In genomic region chr5:77180167-77181081, GRCh38 we compare ENCODE assay signal across 11 cellular contexts. TPM values are rescaled to one million over a fixed set of nuclear protein-coding genes. Genes with fewer than 3 reads are reported as not detected.
DNase-seq lines count a peak whose midpoint lies in the region; ATAC-seq and FAIRE-seq lines count a peak whose summit lies in the region.
"Had no signal": no experiment of that assay in that cellular context is flagged by ENCODE, and none has a peak within 500 bp of the region (broad histone marks: within the 10 kb centered on the region; RNA-seq: fewer than 3 reads in every experiment).

No MANE protein-coding gene starts in this region.

- H3K36me3 Mint-ChIP-seq in activated T-cell treated with anti-CD3 and anti-CD28 coated beads, Interleukin-2, amount 50 U/mL, for 72 hours (ENCODE audit: insufficient read depth in 2 of 2): no peaks in the 10 kb centered on the region
- H3K36me3 Mint-ChIP-seq: stimulated activated effector memory CD8-positive, alpha-beta T cell treated with anti-CD3 and anti-CD28 coated beads, Interleukin-12 subunit alpha, Interleukin-12 subunit beta, amount 100 ng/mL, for 72 hours had no signal

- H3K36me3 ChIP-seq in iPS-20b (ENCODE audit: insufficient read depth, low read depth, low read length): no peaks in the 10 kb centered on the region
- H3K36me3 ChIP-seq in small intestine (ENCODE audit: control insufficient read depth in 2 of 2, insufficient read depth in 2 of 2, low read length in 2 of 2): no peaks in the 10 kb centered on the region

- H3K9me3 Mint-ChIP-seq in activated T-cell treated with anti-CD3 and anti-CD28 coated beads, Interleukin-2, amount 50 U/mL, for 72 hours: no peaks in the 10 kb centered on the region
- H3K9me3 Mint-ChIP-seq: stimulated activated effector memory CD8-positive, alpha-beta T cell treated with anti-CD3 and anti-CD28 coated beads, Interleukin-12 subunit alpha, Interleukin-12 subunit beta, amount 100 ng/mL, for 72 hours had no signal

- peak overlapping the region; percentile 62 to 79 for H3K4me3 Mint-ChIP-seq in activated T-cell treated with anti-CD3 and anti-CD28 coated beads, Interleukin-2, amount 50 U/mL, for 72 hours
- H3K4me3 Mint-ChIP-seq: stimulated activated effector memory CD8-positive, alpha-beta T cell treated with anti-CD3 and anti-CD28 coated beads, Interleukin-12 subunit alpha, Interleukin-12 subunit beta, amount 100 ng/mL, for 72 hours had no signal

- H3K27me3 ChIP-seq in iPS-20b (ENCODE audit: insufficient read depth, low read length) (peaks cover 57% of the 10 kb centered on the region), small intestine (ENCODE audit: control insufficient read depth in 2 of 2, insufficient read depth in 2 of 2, low read length in 2 of 2) (peaks cover 0 to 4% of the 10 kb centered on the region in 2 donors)

- H3K27me3 Mint-ChIP-seq in activated T-cell treated with anti-CD3 and anti-CD28 coated beads, Interleukin-2, amount 50 U/mL, for 72 hours (ENCODE audit: low read depth): peaks cover 44% of the 10 kb centered on the region

- FAIRE-seq in small intestine (lab: Jason Lieb, UNC): no peak

- 2 to 3% (median 2%) methylated on average over 54 to 69 of the region's 69 CpGs for WGBS in small intestine, 3 donors

- ATAC-seq in activated T-cell treated with anti-CD3 and anti-CD28 coated beads, Interleukin-2, amount 50 U/mL, for 72 hours (replicated peaks in 1 of 2): peak; percentile 41 to 46
- no peak for ATAC-seq in HG02642 (IDR thresholded peaks at IDR 0.05; ENCODE audit: poor library complexity, unreplicated experiment)
- no peak for ATAC-seq in HG03571 (IDR thresholded peaks at IDR 0.05; ENCODE audit: unreplicated experiment)

- H3K4me3 ChIP-seq in iPS-20b (ENCODE audit: low read length) (peak overlapping the region; percentile 68), small intestine (ENCODE audit: low read depth in 1 of 2, low read length in 2 of 2) (peak overlapping the region in 1 of 2 donors; percentile 43)

- DNase-seq in DMS 273 (lab: John Stamatoyannopoulos, UW; ENCODE audit: unreplicated experiment): peak; percentile 71
- DNase-seq in DMS 273 treated with DMSO at 0.1 percent for 48 hours (lab: John Stamatoyannopoulos, UW): no peak
- DNase-seq in activated T-cell treated with anti-CD3 and anti-CD28 coated beads, Interleukin-2, amount 50 U/mL, for 72 hours: peak; percentile 5 to 20
- peak; percentile 56 for DNase-seq in small intestine
- DNase-seq in SKM-1 treated with dmso at 0.1 percent for 144 hours (lab: John Stamatoyannopoulos, UW; ENCODE audit: unreplicated experiment): no peak

- H3K27ac Mint-ChIP-seq in activated T-cell treated with anti-CD3 and anti-CD28 coated beads, Interleukin-2, amount 50 U/mL, for 72 hours: no peak overlapping the region
- H3K27ac Mint-ChIP-seq: stimulated activated effector memory CD8-positive, alpha-beta T cell treated with anti-CD3 and anti-CD28 coated beads, Interleukin-12 subunit alpha, Interleukin-12 subunit beta, amount 100 ng/mL, for 72 hours had no signal

- no peaks in the 10 kb centered on the region for H3K9me3 ChIP-seq in iPS-20b (ENCODE audit: insufficient read depth, low read depth, low read length)
- H3K9me3 ChIP-seq in small intestine (ENCODE audit: control insufficient read depth, low read depth): no peaks in the 10 kb centered on the region

- H3K27ac ChIP-seq in iPS-20b (ENCODE audit: low read length) (no peak overlapping the region), small intestine (ENCODE audit: low read depth in 1 of 2, low read length in 1 of 2) (no peak overlapping the region)
- H3K27ac ChIP-seq: 22Rv1 had no signal

- no peak overlapping the region for H3K9ac ChIP-seq in iPS-20b (ENCODE audit: low read depth, low read length)

- peaks cover 5% of the 10 kb centered on the region; the same call in 1 of the 2 replicates for H3K4me1 ChIP-seq in iPS-20b (ENCODE audit: insufficient read depth, low read length)
- no peaks in the 10 kb centered on the region for H3K4me1 ChIP-seq in small intestine (ENCODE audit: control insufficient read depth in 2 of 2, insufficient read depth in 1 of 2, low read depth in 1 of 2, low read length in 1 of 2)

- peaks cover 7% of the 10 kb centered on the region for H3K4me1 Mint-ChIP-seq in activated T-cell treated with anti-CD3 and anti-CD28 coated beads, Interleukin-2, amount 50 U/mL, for 72 hours (ENCODE audit: low read depth)
- H3K4me1 Mint-ChIP-seq: stimulated activated effector memory CD8-positive, alpha-beta T cell treated with anti-CD3 and anti-CD28 coated beads, Interleukin-12 subunit alpha, Interleukin-12 subunit beta, amount 100 ng/mL, for 72 hours had no signal

RNA-seq across cellular contexts. Expression of gene PDE8B, which starts 30.1 kb away (rescaled TPM):
- total RNA-seq in activated T-cell treated with anti-CD3 and anti-CD28 coated beads, Interleukin-2, amount 50 U/mL, for 72 hours: under 1 TPM; 0.07 to 0.36 TPM
- 1 to 10 TPM in 1 of 3 donors, under 1 TPM in 2; 0.22 to 1.2 (median 0.81) TPM for polyA plus RNA-seq in small intestine
- total RNA-seq: dermis microvascular lymphatic vessel endothelial cell had no signal

Comparison
In these comparisons a context has a peak if more than half of its experiments do, and no peak if none do; other contexts are left out.
1. DNase-seq: peak in DMS 273 (single experiment), activated T-cell treated with anti-CD3 and anti-CD28 coated beads, Interleukin-2, amount 50 U/mL, for 72 hours (2 of 2) and small intestine (single experiment); none in DMS 273 treated with DMSO at 0.1 percent for 48 hours (single experiment) and SKM-1 treated with dmso at 0.1 percent for 144 hours (single experiment).
2. ATAC-seq: peak in activated T-cell treated with anti-CD3 and anti-CD28 coated beads, Interleukin-2, amount 50 U/mL, for 72 hours (2 of 2); none in HG02642 (single experiment) and HG03571 (single experiment).